8 cellular contexts compared by ENCODE assay signal in genomic region chr19:48720251-48720612, GRCh38. TPM values are rescaled to one million over a fixed set of nuclear protein-coding genes. Genes with fewer than 3 reads are reported as not detected.
DNase-seq lines count a peak whose midpoint lies in the region; ATAC-seq, FAIRE-seq and TF ChIP-seq lines count a peak whose summit lies in the region.

No MANE protein-coding gene starts in this region.

- H3K4me1 ChIP-seq in iPS-18a (ENCODE audit: control insufficient read depth, low read depth, low read length) = peaks cover 20% of the 10 kb centered on the region

- peak overlapping the region; percentile 98 for H3K4me3 Mint-ChIP-seq in T-helper 2 cell treated with Interferon-gamma antibody and Interleukin-4, amounts not matched to agents 5 μg/mL and 100 μg/mL, for 36 hours
- peak overlapping the region; percentile 92 for H3K4me3 Mint-ChIP-seq in activated CD8-positive, alpha-beta T cell treated with anti-CD3 and anti-CD28 coated beads for 36 hours

- no peak for TF ChIP-seq POLR2A in GM12891 (IDR thresholded peaks at IDR 0.05; ENCODE audit: low read depth, low read length)

- H3K4me1 Mint-ChIP-seq in T-helper 2 cell treated with Interferon-gamma antibody and Interleukin-4, amounts not matched to agents 5 μg/mL and 100 μg/mL, for 36 hours (ENCODE audit: low read depth) = peaks cover 6% of the 10 kb centered on the region
- peaks cover 9% of the 10 kb centered on the region for H3K4me1 Mint-ChIP-seq in activated CD8-positive, alpha-beta T cell treated with anti-CD3 and anti-CD28 coated beads for 36 hours (ENCODE audit: low read depth)

- FAIRE-seq in GM12891 (lab: Jason Lieb, UNC) = no peak

- H3K36me3 Mint-ChIP-seq in T-helper 2 cell treated with Interferon-gamma antibody and Interleukin-4, amounts not matched to agents 5 μg/mL and 100 μg/mL, for 36 hours (ENCODE audit: low read depth) = peaks cover 5% of the 10 kb centered on the region
- H3K36me3 Mint-ChIP-seq in activated CD8-positive, alpha-beta T cell treated with anti-CD3 and anti-CD28 coated beads for 36 hours (ENCODE audit: low read depth) = peaks cover 4% of the 10 kb centered on the region

- CTCF ChIA-PET in activated CD8-positive, alpha-beta T cell treated with anti-CD3 and anti-CD28 coated beads for 36 hours (lab: Charles Lee) = interaction anchor here (0.7 to 1.4 kb wide), 4 partner anchors 19 to 776 kb away, joined by 3 to 6 read pairs (median 3); partner anchors contain the start of genes GYS1 and RUVBL2

- H3K9me3 ChIP-seq in iPS-18a (ENCODE audit: control insufficient read depth, low read depth, low read length) = no peaks in the 10 kb centered on the region

- H3K9ac ChIP-seq in iPS-18a (ENCODE audit: low read length) = no peak overlapping the region

- H3K27me3 Mint-ChIP-seq in T-helper 2 cell treated with Interferon-gamma antibody and Interleukin-4, amounts not matched to agents 5 μg/mL and 100 μg/mL, for 36 hours (ENCODE audit: low read depth) = no peaks in the 10 kb centered on the region
- H3K27me3 Mint-ChIP-seq in activated CD8-positive, alpha-beta T cell treated with anti-CD3 and anti-CD28 coated beads for 36 hours = no peaks in the 10 kb centered on the region

- DNase-seq in T-helper 2 cell treated with Interferon-gamma antibody and Interleukin-4, amounts not matched to agents 5 μg/mL and 100 μg/mL, for 36 hours (ENCODE audit: low spot score) = no peak
- DNase-seq in T-helper 2 cell (no peak), GM12891 (ENCODE audit: insufficient read length, low spot score) (no peak)
- DNase-seq in activated CD8-positive, alpha-beta T cell treated with anti-CD3 and anti-CD28 coated beads for 36 hours = no peak

- peak overlapping the region; percentile 99 for H3K27ac Mint-ChIP-seq in T-helper 2 cell treated with Interferon-gamma antibody and Interleukin-4, amounts not matched to agents 5 μg/mL and 100 μg/mL, for 36 hours
- H3K27ac Mint-ChIP-seq in activated CD8-positive, alpha-beta T cell treated with anti-CD3 and anti-CD28 coated beads for 36 hours = peak overlapping the region; percentile 99

- H3K9me3 Mint-ChIP-seq in T-helper 2 cell treated with Interferon-gamma antibody and Interleukin-4, amounts not matched to agents 5 μg/mL and 100 μg/mL, for 36 hours = peaks cover 7% of the 10 kb centered on the region
- H3K9me3 Mint-ChIP-seq in activated CD8-positive, alpha-beta T cell treated with anti-CD3 and anti-CD28 coated beads for 36 hours = peaks cover 5% of the 10 kb centered on the region

- H3K27ac ChIP-seq in iPS-18a (ENCODE audit: low read length) (no peak overlapping the region), temporal lobe (ENCODE audit: low read depth, low read length) (peak overlapping the region; percentile 98)

- peak overlapping the region; percentile 97 for H3K4me3 ChIP-seq in iPS-18a (ENCODE audit: low read length)

- POLR2A ChIA-PET in activated CD8-positive, alpha-beta T cell treated with anti-CD3 and anti-CD28 coated beads for 36 hours (lab: Charles Lee) = interaction anchor here (0.6 to 1.7 kb wide), 2 partner anchors 18 to 394 kb away, joined by 3 to 5 read pairs; no protein-coding TSS in a partner anchor

- intact Hi-C loops in activated CD8-positive, alpha-beta T cell treated with anti-CD3 and anti-CD28 coated beads for 36 hours (cut with micrococcal nuclease) = no loop called here

- no peak for TF ChIP-seq CTCF in activated CD8-positive, alpha-beta T cell treated with anti-CD3 and anti-CD28 coated beads for 36 hours (IDR thresholded peaks at IDR 0.05)

- H3K27me3 ChIP-seq in iPS-18a (ENCODE audit: control insufficient read depth, insufficient read depth, low read length) = no peaks in the 10 kb centered on the region

- H3K36me3 ChIP-seq in iPS-18a (ENCODE audit: control insufficient read depth, low read depth, low read length) = no peaks in the 10 kb centered on the region

- ATAC-seq in activated CD8-positive, alpha-beta T cell treated with anti-CD3 and anti-CD28 coated beads for 36 hours = peak; percentile 9
- ATAC-seq in GM21447 (IDR thresholded peaks at IDR 0.05; ENCODE audit: unreplicated experiment) (no peak), HG02588 (IDR thresholded peaks at IDR 0.05; ENCODE audit: unreplicated experiment) (no peak)

TF ChIP-seq in GM12891, 5 proteins besides CTCF, POLR2A, EP300 and RAD21:
- TF ChIP-seq POU2F2 (IDR thresholded peaks at IDR 0.05; ENCODE audit: low read depth, low read length) = no peak
- no peak for TF ChIP-seq TAF1 (IDR thresholded peaks at IDR 0.05; ENCODE audit: low read depth, low read length)
- no peak for TF ChIP-seq POLR2AphosphoS5 (IDR thresholded peaks at IDR 0.05; ENCODE audit: low read depth, low read length)

RNA-seq across cellular contexts. Expression of gene MAMSTR, which starts 0.7 kb away (rescaled TPM):
- total RNA-seq in activated CD8-positive, alpha-beta T cell treated with anti-CD3 and anti-CD28 coated beads for 36 hours = 1 to 10 TPM in 1 of 2 experiments, under 1 TPM in 1; 0.56 to 1.0 TPM
- 0.74 TPM for total RNA-seq in temporal lobe
- polyA plus RNA-seq in GM12891 (2012; ENCODE audit: low read depth, missing spikeins) = 0.17 TPM

RNA-seq across cellular contexts. Expression of gene RASIP1, which starts 20.2 kb away (rescaled TPM):
- 1 to 10 TPM in 1 of 2 experiments, under 1 TPM in 1; 0.72 to 1.2 TPM for total RNA-seq in activated CD8-positive, alpha-beta T cell treated with anti-CD3 and anti-CD28 coated beads for 36 hours
- 3.9 TPM for total RNA-seq in temporal lobe
- polyA plus RNA-seq in GM12891 (2012; ENCODE audit: low read depth, missing spikeins) = not detected

RNA-seq across cellular contexts. Expression of gene FUT2, which starts 24.5 kb away (rescaled TPM):
- total RNA-seq in activated CD8-positive, alpha-beta T cell treated with anti-CD3 and anti-CD28 coated beads for 36 hours = not detected
- total RNA-seq in temporal lobe = under 0.01 TPM
- polyA plus RNA-seq in GM12891 (2012; ENCODE audit: low read depth, missing spikeins) = 0.17 TPM

RNA-seq across cellular contexts. Expression of gene IZUMO1, which starts 26.5 kb away (rescaled TPM):
- total RNA-seq in activated CD8-positive, alpha-beta T cell treated with anti-CD3 and anti-CD28 coated beads for 36 hours = not detected
- not detected for total RNA-seq in temporal lobe
- polyA plus RNA-seq in GM12891 (2012; ENCODE audit: low read depth, missing spikeins) = not detected

RNA-seq across cellular contexts. Expression of gene FUT1, which starts 32.2 kb away (rescaled TPM):
- under 1 TPM; 0.09 to 0.11 TPM for total RNA-seq in activated CD8-positive, alpha-beta T cell treated with anti-CD3 and anti-CD28 coated beads for 36 hours
- total RNA-seq in temporal lobe = 0.49 TPM
- polyA plus RNA-seq in GM12891 (2012; ENCODE audit: low read depth, missing spikeins) = not detected
